In the genomic region with DNA sequence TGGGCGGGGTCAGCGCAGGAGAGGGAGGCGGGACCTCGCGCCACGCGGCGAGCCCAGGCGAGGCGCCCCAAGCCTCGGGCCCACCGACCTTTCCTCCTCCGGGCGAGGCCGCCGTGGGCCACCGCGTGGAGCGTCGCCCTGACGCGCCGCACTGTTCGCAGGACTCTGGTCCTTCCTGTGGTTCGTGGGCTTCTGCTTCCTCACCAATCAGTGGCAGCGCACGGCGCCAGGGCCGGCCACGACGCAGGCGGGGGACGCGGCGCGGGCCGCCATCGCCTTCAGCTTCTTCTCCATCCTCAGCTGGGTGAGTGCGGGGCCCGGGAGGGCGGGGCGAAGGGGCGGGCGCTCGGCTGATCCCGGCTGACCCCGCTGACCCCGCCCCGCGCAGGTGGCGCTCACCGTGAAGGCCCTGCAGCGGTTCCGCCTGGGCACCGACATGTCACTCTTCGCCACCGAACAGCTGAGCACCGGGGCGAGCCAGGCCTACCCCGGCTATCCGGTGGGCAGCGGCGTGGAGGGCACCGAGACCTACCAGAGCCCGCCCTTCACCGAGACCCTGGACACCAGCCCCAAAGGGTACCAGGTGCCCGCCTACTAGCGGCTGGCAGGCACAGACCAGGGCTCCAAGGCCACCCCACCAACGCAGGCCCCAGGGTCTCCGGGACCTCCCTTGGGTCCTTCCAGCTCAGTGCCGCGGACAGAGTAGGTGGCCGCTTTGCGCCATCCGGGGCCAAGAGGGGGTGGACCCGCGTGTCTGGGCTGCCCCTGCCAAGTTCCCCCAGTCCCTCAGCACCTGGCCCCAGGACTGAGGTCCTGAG, we compare ENCODE assay signal across 10 cellular contexts. TPM values are rescaled to one million over a fixed set of nuclear protein-coding genes. Genes with fewer than 3 reads are reported as not detected.
DNase-seq lines count a peak whose midpoint lies in the region; ATAC-seq, FAIRE-seq and TF ChIP-seq lines count a peak whose summit lies in the region.
"Had no signal": no experiment of that assay in that cellular context is flagged by ENCODE, and none has a peak within 500 bp of the region (broad histone marks: within the 10 kb centered on the region; RNA-seq: fewer than 3 reads in every experiment).

No MANE protein-coding gene starts in this region.

- peak overlapping the region; percentile 87 for H2AFZ ChIP-seq in K562 (ENCODE audit: low read depth, low read length)

- H3K4me3 ChIP-seq in K562 (peak overlapping the region; percentile 64), lung (peak overlapping the region; percentile 8), thoracic aorta (peak overlapping the region; percentile 65), foreskin fibroblast (ENCODE audit: low read depth in 1 of 2, low read length in 2 of 2) (no peak overlapping the region)

- TF ChIP-seq CTCF in K562 (IDR thresholded peaks at IDR 0.05 in 2 of 3, conservative IDR thresholded peaks at IDR 0.05 in 1 of 3; ENCODE audit: insufficient read depth in 2 of 3, low read depth in 1 of 3, low read length in 3 of 3) (no peak), lung (IDR thresholded peaks at IDR 0.05; ENCODE audit: control extremely low read depth, extremely low read depth) (no peak), thoracic aorta (IDR thresholded peaks at IDR 0.05) (no peak), foreskin fibroblast (IDR thresholded peaks at IDR 0.05; ENCODE audit: low read depth, low read length) (no peak)

- H3K36me3 Mint-ChIP-seq in activated CD4-positive, alpha-beta T cell treated with anti-CD3 and anti-CD28 coated beads for 36 hours (ENCODE audit: low read depth) = peaks cover 4% of the 10 kb centered on the region

- H3K27ac Mint-ChIP-seq in activated CD4-positive, alpha-beta T cell treated with anti-CD3 and anti-CD28 coated beads for 36 hours = no peak overlapping the region

- H3K4me1 ChIP-seq in K562 (replicated peaks in 1 of 2; ENCODE audit: control insufficient read depth in 2 of 2, insufficient read depth in 2 of 2, low read length in 2 of 2) (peaks cover 29 to 54% of the 10 kb centered on the region in 2 experiments), lung (ENCODE audit: control insufficient read depth in 2 of 2, insufficient read depth in 2 of 2, low read length in 2 of 2) (peaks cover 6 to 7% of the 10 kb centered on the region in 2 donors), thoracic aorta (ENCODE audit: control insufficient read depth in 1 of 2, low read depth in 2 of 2) (peaks cover 9 to 25% of the 10 kb centered on the region in 2 donors)

- no peak for ATAC-seq in activated CD4-positive, alpha-beta T cell treated with anti-CD3 and anti-CD28 coated beads for 36 hours
- ATAC-seq in K562 = peak; percentile 43
- ATAC-seq in lung (ENCODE audit: insufficient read depth, low FRiP score) = no peak
- no peak for ATAC-seq in thoracic aorta (ENCODE audit: insufficient number of reproducible peaks, low FRiP score, low read depth)

- no peak for TF ChIP-seq RAD21 in K562 (CRISPR knock-in tag; conservative IDR thresholded peaks at IDR 0.05 in 1 of 2, IDR thresholded peaks at IDR 0.05 in 1 of 2)

- peak overlapping the region; percentile 87 for H3K4me2 ChIP-seq in K562 (ENCODE audit: insufficient read depth, low read length)

- H3K9ac ChIP-seq in K562 (ENCODE audit: insufficient read depth in 1 of 2, low read depth in 2 of 2, low read length in 2 of 2) = peak overlapping the region; percentile 80 to 96

- H3K36me3 ChIP-seq in K562 (ENCODE audit: control insufficient read depth, insufficient read depth, low read length) (peaks cover 26% of the 10 kb centered on the region; the same call in 2 of the 3 replicates), lung (ENCODE audit: control insufficient read depth in 2 of 2, insufficient read depth in 2 of 2, low read length in 2 of 2) (peaks cover 0 to 3% of the 10 kb centered on the region in 2 donors), thoracic aorta (peaks cover 9% of the 10 kb centered on the region)

- peaks cover 15% of the 10 kb centered on the region for H3K27me3 Mint-ChIP-seq in activated CD4-positive, alpha-beta T cell treated with anti-CD3 and anti-CD28 coated beads for 36 hours

- H3K27me3 ChIP-seq in K562 (ENCODE audit: control insufficient read depth in 2 of 2, insufficient read depth in 2 of 2, low read length in 2 of 2) (no peaks in the 10 kb centered on the region), lung (ENCODE audit: control insufficient read depth, insufficient read depth) (no peaks in the 10 kb centered on the region), thoracic aorta (replicated peaks; ENCODE audit: insufficient read depth) (peaks cover 7% of the 10 kb centered on the region)

- intact Hi-C loops in activated CD4-positive, alpha-beta T cell treated with anti-CD3 and anti-CD28 coated beads for 36 hours (cut with DNase I, micrococcal nuclease) = loop anchor here (1.0 to 10.0 kb wide), 17 partner anchors 17 to 522 kb away; a partner anchor contains a TSS
- intact Hi-C loops in K562 (cut with micrococcal nuclease) = loop anchor here (2.0 kb wide), 1 partner anchor 16 kb away; a partner anchor contains a TSS

- in situ Hi-C loops in K562 (cut with MboI) = no loop called here

- no peak overlapping the region for H3K4me3 Mint-ChIP-seq in activated CD4-positive, alpha-beta T cell treated with anti-CD3 and anti-CD28 coated beads for 36 hours

- peaks cover 27% of the 10 kb centered on the region for H3K4me1 Mint-ChIP-seq in activated CD4-positive, alpha-beta T cell treated with anti-CD3 and anti-CD28 coated beads for 36 hours

- H3K79me2 ChIP-seq in K562 (ENCODE audit: control insufficient read depth, insufficient read depth, low read length) = peaks cover 31% of the 10 kb centered on the region

- FAIRE-seq in K562 (lab: Jason Lieb, UNC) (no peak), HTR-8/SVneo (lab: Jason Lieb, UNC) (no peak)

- H3K9me1 ChIP-seq in K562 (ENCODE audit: control insufficient read depth, insufficient read depth, low read length) = no peaks in the 10 kb centered on the region

- no peaks in the 10 kb centered on the region; the same call in 1 of the 2 replicates for H4K20me1 ChIP-seq in K562 (replicated peaks; ENCODE audit: control insufficient read depth, insufficient read depth, low read length)

- CTCF ChIA-PET in activated CD4-positive, alpha-beta T cell treated with anti-CD3 and anti-CD28 coated beads for 36 hours (lab: Charles Lee) = interaction anchor here (1.2 to 1.6 kb wide), 3 partner anchors 11 to 163 kb away, joined by 6 to 12 read pairs (median 7); a partner anchor contains a TSS
- CTCF ChIA-PET in K562 (lab: Yijun Ruan, JAX; ENCODE audit: low intra/inter-chr PET ratio) = no interaction called here

- no peak for TF ChIP-seq EP300 in K562 (IDR thresholded peaks at IDR 0.05; ENCODE audit: low read length)

- BruUV-seq in K562 (replicated peaks; lab: Mats Ljungman, UMichigan) = no TSS peak

- H3K27ac ChIP-seq in K562 (ENCODE audit: extremely low read depth, low read depth, low read length) = peak overlapping the region; percentile 94
- H3K27ac ChIP-seq in lung (ENCODE audit: low read depth in 1 of 2, low read length in 1 of 2) = peak overlapping the region in 1 of 2 donors; percentile 52
- no peak overlapping the region for H3K27ac ChIP-seq in thoracic aorta

- WGBS in K562 (ENCODE audit: insufficient coverage, low coverage, missing lambda C conversion rate) = 2% methylated on average over 55 of the region's 77 CpGs
- 39 to 42% methylated on average over 59 to 77 of the region's 77 CpGs for whole genome bisulfite sequencing in lung, 2 donors

- DNase-seq in activated CD4-positive, alpha-beta T cell treated with anti-CD3 and anti-CD28 coated beads for 36 hours = peak; percentile 28
- no peak for DNase-seq in activated CD4-positive, alpha-beta T cell treated with anti-CD3 and anti-CD28 coated beads, Interleukin-2, amount 50 U/mL, for 4 hours
- peak; percentile 62 to 83 (median 75) for DNase-seq in K562 (ENCODE audit: extremely low read depth in 1 of 4, low spot score in 3 of 4)
- DNase-seq in lung (ENCODE audit: low spot score) = no peak
- DNase-seq in thoracic aorta (ENCODE audit: low spot score) = no peak
- no peak for DNase-seq in HTR-8/SVneo (ENCODE audit: insufficient read length, low spot score)
- DNase-seq in foreskin fibroblast = no peak
- DNase-seq in activated CD4-positive, alpha-beta T cell treated with anti-CD3 and anti-CD28 coated beads, Interleukin-2, amount 50 U/mL, for 1 hour = no peak

- POLR2A ChIA-PET in activated CD4-positive, alpha-beta T cell treated with anti-CD3 and anti-CD28 coated beads for 36 hours (lab: Charles Lee) = interaction anchor here (1.5 to 1.8 kb wide), 2 partner anchors 11 to 162 kb away, joined by 4 to 7 read pairs; a partner anchor contains a TSS
- POLR2A ChIA-PET in K562 (lab: Yijun Ruan, JAX) = interaction anchor here (0.6 to 5.5 kb wide), 6 partner anchors 12 to 435 kb away, joined by 3 to 50 read pairs (median 3); a partner anchor contains a TSS

- peak; percentile 73 for TF ChIP-seq POLR2A in K562 (conservative IDR thresholded peaks at IDR 0.05)

- no peaks in the 10 kb centered on the region for H3K9me3 Mint-ChIP-seq in activated CD4-positive, alpha-beta T cell treated with anti-CD3 and anti-CD28 coated beads for 36 hours (ENCODE audit: low read depth)
- H3K9me3 Mint-ChIP-seq: T-helper 2 cell treated with Interferon-gamma antibody and Interleukin-4, amounts not matched to agents 5 μg/mL and 100 μg/mL, for 36 hours had no signal

- no peaks in the 10 kb centered on the region for H3K9me3 ChIP-seq in K562 (replicated peaks; ENCODE audit: control insufficient read depth, insufficient read depth, low read depth, low read length)
- no peaks in the 10 kb centered on the region for H3K9me3 ChIP-seq in lung (ENCODE audit: control insufficient read depth in 2 of 2, insufficient read depth in 1 of 2, low read length in 1 of 2)
- H3K9me3 ChIP-seq in thoracic aorta = no peaks in the 10 kb centered on the region

RNA-seq across cellular contexts. Expression of a gene that starts 2.9 kb away (rescaled TPM):
- total RNA-seq in activated CD4-positive, alpha-beta T cell treated with anti-CD3 and anti-CD28 coated beads for 36 hours = 1 to 10 TPM; 4.8 to 5.9 TPM
- total RNA-seq in K562 (2011; cell fraction: chromatin; rRNA removed; ENCODE audit: low replicate concordance) = 9.9 and 36.5 TPM in 2 replicates
- total RNA-seq in K562 (2011; cell fraction: nucleolus; rRNA removed) = 44.1 and 46.0 TPM in 2 replicates
- 27.9 and 32.7 TPM in 2 replicates for total RNA-seq in K562 (2011; cell fraction: nucleoplasm; rRNA removed)
- total RNA-seq in K562 (2014; rRNA removed) (69.2 and 110 TPM in 2 replicates), K562 (2014; rRNA removed; fragmentation: Illumina TruSeq; extraction: Trizol) (17.8 and 20.7 TPM in 2 replicates), K562 (2015; rRNA removed; fragmentation: Illumina TruSeq; extraction: Trizol) (24.4 and 28.6 TPM in 2 replicates), K562 (2021) (61.9 and 68.8 TPM in 2 replicates), lung (under 1 TPM; 0.40 to 0.46 TPM), thoracic aorta (1 to 10 TPM in 1 of 2 donors, under 1 TPM in 1; 0.49 to 1.5 TPM)
- polyA plus RNA-seq in K562 (2011; rRNA removed) (36.3 and 38.3 TPM in 2 replicates), K562 (2014; fragmentation: Illumina TruSeq; extraction: Trizol) (41.5 and 44.1 TPM in 2 replicates), K562 (2014; fragmentation: Nextera tagmentation; extraction: Ambion mirVana) (1 to 10 TPM; 3.7 to 4.4 TPM), K562 (2014; rRNA removed) (47.7 and 69.1 TPM in 2 replicates), lung (under 1 TPM; 0.10 to 0.69 TPM)
- 65.6 and 158 TPM in 2 replicates for polyA plus RNA-seq in K562 (2011; cell fraction: cytosol; rRNA removed)
- 37.4 and 52.6 TPM in 2 replicates for polyA plus RNA-seq in K562 (2011; cell fraction: nucleus; rRNA removed)
- 49.8 and 53.8 TPM in 2 replicates for polyA plus RNA-seq in K562 (2012)
- polyA minus RNA-seq in K562 (2011; rRNA and poly(A)+ RNA removed) = 14.7 and 22.4 TPM in 2 replicates
- 42.2 and 50.7 TPM in 2 replicates for polyA minus RNA-seq in K562 (2011; cell fraction: cytosol; rRNA and poly(A)+ RNA removed)
- 16.2 and 16.4 TPM in 2 replicates for polyA minus RNA-seq in K562 (2011; cell fraction: nucleus; rRNA and poly(A)+ RNA removed)

RNA-seq across cellular contexts. Expression of a gene that starts 8.7 kb away (rescaled TPM):
- total RNA-seq in activated CD4-positive, alpha-beta T cell treated with anti-CD3 and anti-CD28 coated beads for 36 hours = 10 to 100 TPM; 25.0 to 25.8 TPM
- 9.2 and 25.2 TPM in 2 replicates for total RNA-seq in K562 (2011; cell fraction: chromatin; rRNA removed; ENCODE audit: low replicate concordance)
- 28.7 TPM in 2 replicates for total RNA-seq in K562 (2011; cell fraction: nucleolus; rRNA removed)
- 18.7 and 18.8 TPM in 2 replicates for total RNA-seq in K562 (2011; cell fraction: nucleoplasm; rRNA removed)
- total RNA-seq in K562 (2014; rRNA removed) (46.2 and 67.8 TPM in 2 replicates), K562 (2014; rRNA removed; fragmentation: Illumina TruSeq; extraction: Trizol) (10.1 and 15.6 TPM in 2 replicates), K562 (2015; rRNA removed; fragmentation: Illumina TruSeq; extraction: Trizol) (22.9 and 26.3 TPM in 2 replicates), K562 (2021) (53.7 and 54.7 TPM in 2 replicates), lung (10 to 100 TPM in 1 of 2 donors, 1 to 10 TPM in 1; 7.4 to 32.6 TPM), thoracic aorta (10 to 100 TPM; 12.4 to 14.6 TPM)
- polyA plus RNA-seq in K562 (2011; rRNA removed) (16.5 and 28.7 TPM in 2 replicates), K562 (2014; fragmentation: Illumina TruSeq; extraction: Trizol) (19.8 and 24.3 TPM in 2 replicates), K562 (2014; fragmentation: Nextera tagmentation; extraction: Ambion mirVana) (1 to 10 TPM; 4.3 to 5.1 TPM), K562 (2014; rRNA removed) (45.4 and 46.8 TPM in 2 replicates), lung (10 to 100 TPM; 18.6 to 63.5 TPM)
- polyA plus RNA-seq in K562 (2011; cell fraction: cytosol; rRNA removed) = 18.4 and 31.1 TPM in 2 replicates
- polyA plus RNA-seq in K562 (2011; cell fraction: nucleus; rRNA removed) = 30.1 and 38.7 TPM in 2 replicates
- 34.0 and 53.1 TPM in 2 replicates for polyA plus RNA-seq in K562 (2012)
- polyA minus RNA-seq in K562 (2011; rRNA and poly(A)+ RNA removed) = 3.4 and 4.4 TPM in 2 replicates
- 16.9 and 22.0 TPM in 2 replicates for polyA minus RNA-seq in K562 (2011; cell fraction: cytosol; rRNA and poly(A)+ RNA removed)
- 14.0 and 16.9 TPM in 2 replicates for polyA minus RNA-seq in K562 (2011; cell fraction: nucleus; rRNA and poly(A)+ RNA removed)

RNA-seq across cellular contexts. Expression of a gene that starts 11.4 kb away (rescaled TPM):
- not detected for total RNA-seq in activated CD4-positive, alpha-beta T cell treated with anti-CD3 and anti-CD28 coated beads for 36 hours
- 0.67 TPM in 1 of 2 replicates, not detected in the other for total RNA-seq in K562 (2011; cell fraction: chromatin; rRNA removed; ENCODE audit: low replicate concordance)
- 0.66 TPM in 1 of 2 replicates, not detected in the other for total RNA-seq in K562 (2011; cell fraction: nucleolus; rRNA removed)
- total RNA-seq in K562 (2011; cell fraction: nucleoplasm; rRNA removed) = not detected in 2 replicates
- total RNA-seq in K562 (2014; rRNA removed) (not detected in 2 replicates), K562 (2014; rRNA removed; fragmentation: Illumina TruSeq; extraction: Trizol) (not detected in 2 replicates), K562 (2015; rRNA removed; fragmentation: Illumina TruSeq; extraction: Trizol) (not detected in 2 replicates), K562 (2021) (not detected in 2 replicates), lung (1 to 10 TPM in 1 of 2 donors, under 1 TPM in 1; 0.28 to 4.5 TPM), thoracic aorta (not detected)
- polyA plus RNA-seq in K562 (2011; rRNA removed) (not detected in 2 replicates), K562 (2014; fragmentation: Illumina TruSeq; extraction: Trizol) (not detected in 2 replicates), K562 (2014; fragmentation: Nextera tagmentation; extraction: Ambion mirVana) (not detected), K562 (2014; rRNA removed) (not detected in 2 replicates), lung (1 to 10 TPM; 2.0 to 7.3 TPM)
- polyA plus RNA-seq in K562 (2011; cell fraction: cytosol; rRNA removed) = not detected in 2 replicates
- 0.62 and 0.75 TPM in 2 replicates for polyA plus RNA-seq in K562 (2011; cell fraction: nucleus; rRNA removed)
- not detected in 2 replicates for polyA plus RNA-seq in K562 (2012)
- polyA minus RNA-seq in K562 (2011; rRNA and poly(A)+ RNA removed) = not detected in 2 replicates
- polyA minus RNA-seq in K562 (2011; cell fraction: cytosol; rRNA and poly(A)+ RNA removed) = not detected in 2 replicates
- 0.33 TPM in 1 of 2 replicates, not detected in the other for polyA minus RNA-seq in K562 (2011; cell fraction: nucleus; rRNA and poly(A)+ RNA removed)
- total RNA-seq: Daoy had no signal

RNA-seq across cellular contexts. Expression of a gene that starts 16.9 kb away (rescaled TPM):
- 10 to 100 TPM; 64.6 to 69.8 TPM for total RNA-seq in activated CD4-positive, alpha-beta T cell treated with anti-CD3 and anti-CD28 coated beads for 36 hours
- 32.9 and 115 TPM in 2 replicates for total RNA-seq in K562 (2011; cell fraction: chromatin; rRNA removed; ENCODE audit: low replicate concordance)
- 90.6 and 99.4 TPM in 2 replicates for total RNA-seq in K562 (2011; cell fraction: nucleolus; rRNA removed)
- total RNA-seq in K562 (2011; cell fraction: nucleoplasm; rRNA removed) = 37.9 and 42.6 TPM in 2 replicates
- total RNA-seq in K562 (2014; rRNA removed) (39.7 and 50.2 TPM in 2 replicates), K562 (2014; rRNA removed; fragmentation: Illumina TruSeq; extraction: Trizol) (9.7 and 11.1 TPM in 2 replicates), K562 (2015; rRNA removed; fragmentation: Illumina TruSeq; extraction: Trizol) (29.6 and 33.6 TPM in 2 replicates), K562 (2021) (114 and 115 TPM in 2 replicates), lung (10 to 100 TPM; 13.9 to 49.8 TPM), thoracic aorta (10 to 100 TPM; 65.8 to 68.5 TPM)
- polyA plus RNA-seq in K562 (2011; rRNA removed) (17.1 and 28.0 TPM in 2 replicates), K562 (2014; fragmentation: Illumina TruSeq; extraction: Trizol) (30.3 and 61.9 TPM in 2 replicates), K562 (2014; fragmentation: Nextera tagmentation; extraction: Ambion mirVana) (under 1 TPM; 0.11 to 0.39 TPM), K562 (2014; rRNA removed) (77.4 and 97.5 TPM in 2 replicates), lung (10 to 100 TPM; 29.1 to 42.8 TPM)
- polyA plus RNA-seq in K562 (2011; cell fraction: cytosol; rRNA removed) = 35.0 and 75.6 TPM in 2 replicates
- 103 and 165 TPM in 2 replicates for polyA plus RNA-seq in K562 (2011; cell fraction: nucleus; rRNA removed)
- 40.3 and 76.1 TPM in 2 replicates for polyA plus RNA-seq in K562 (2012)
- polyA minus RNA-seq in K562 (2011; rRNA and poly(A)+ RNA removed) = 6.6 and 10.0 TPM in 2 replicates
- polyA minus RNA-seq in K562 (2011; cell fraction: cytosol; rRNA and poly(A)+ RNA removed) = 41.5 and 59.8 TPM in 2 replicates
- polyA minus RNA-seq in K562 (2011; cell fraction: nucleus; rRNA and poly(A)+ RNA removed) = 23.7 and 27.3 TPM in 2 replicates

RNA-seq across cellular contexts. Expression of a gene that starts 20.8 kb away (rescaled TPM):
- total RNA-seq in activated CD4-positive, alpha-beta T cell treated with anti-CD3 and anti-CD28 coated beads for 36 hours = 10 to 100 TPM; 47.4 to 48.6 TPM
- 18.2 and 103 TPM in 2 replicates for total RNA-seq in K562 (2011; cell fraction: chromatin; rRNA removed; ENCODE audit: low replicate concordance)
- total RNA-seq in K562 (2011; cell fraction: nucleolus; rRNA removed) = 94.2 and 142 TPM in 2 replicates
- total RNA-seq in K562 (2011; cell fraction: nucleoplasm; rRNA removed) = 30.2 and 40.8 TPM in 2 replicates
- total RNA-seq in K562 (2014; rRNA removed) = 115 and 117 TPM in 2 replicates
- 2.6 and 8.0 TPM in 2 replicates for total RNA-seq in K562 (2014; rRNA removed; fragmentation: Illumina TruSeq; extraction: Trizol)
- total RNA-seq in K562 (2015; rRNA removed; fragmentation: Illumina TruSeq; extraction: Trizol) = 24.5 and 28.3 TPM in 2 replicates
- 106 and 108 TPM in 2 replicates for total RNA-seq in K562 (2021)
- 21.1 and 53.1 TPM in 2 replicates for polyA plus RNA-seq in K562 (2011; rRNA removed)
- polyA plus RNA-seq in K562 (2011; cell fraction: cytosol; rRNA removed) = 43.4 and 116 TPM in 2 replicates
- 109 and 185 TPM in 2 replicates for polyA plus RNA-seq in K562 (2011; cell fraction: nucleus; rRNA removed)
- 65.0 and 71.4 TPM in 2 replicates for polyA plus RNA-seq in K562 (2012)
- polyA plus RNA-seq in K562 (2014; fragmentation: Illumina TruSeq; extraction: Trizol) = 47.3 and 78.3 TPM in 2 replicates
- 1 to 10 TPM in 1 of 2 experiments, under 1 TPM in 1; 0.97 to 7.2 TPM for polyA plus RNA-seq in K562 (2014; fragmentation: Nextera tagmentation; extraction: Ambion mirVana)
- polyA plus RNA-seq in K562 (2014; rRNA removed) = 56.5 and 80.8 TPM in 2 replicates
- 24.5 and 41.6 TPM in 2 replicates for polyA minus RNA-seq in K562 (2011; rRNA and poly(A)+ RNA removed)
- 108 and 113 TPM in 2 replicates for polyA minus RNA-seq in K562 (2011; cell fraction: cytosol; rRNA and poly(A)+ RNA removed)
- 42.1 and 44.9 TPM in 2 replicates for polyA minus RNA-seq in K562 (2011; cell fraction: nucleus; rRNA and poly(A)+ RNA removed)
- total RNA-seq in lung = 10 to 100 TPM; 23.9 to 35.4 TPM
- 10 to 100 TPM; 52.8 to 58.8 TPM for polyA plus RNA-seq in lung
- 10 to 100 TPM; 22.2 to 44.8 TPM for total RNA-seq in thoracic aorta

Comparison
In these comparisons a context has a peak if more than half of its experiments do, and no peak if none do; other contexts are left out.
1. DNase-seq: peak in activated CD4-positive, alpha-beta T cell treated with anti-CD3 and anti-CD28 coated beads for 36 hours (single experiment) and K562 (4 of 4); none in activated CD4-positive, alpha-beta T cell treated with anti-CD3 and anti-CD28 coated beads, Interleukin-2, amount 50 U/mL, for 4 hours (0 of 2), lung (single experiment), thoracic aorta (single experiment), HTR-8/SVneo (single experiment), foreskin fibroblast (0 of 2) and activated CD4-positive, alpha-beta T cell treated with anti-CD3 and anti-CD28 coated beads, Interleukin-2, amount 50 U/mL, for 1 hour (single experiment).
2. H3K4me3 ChIP-seq: peak in K562 (single experiment), lung (single experiment) and thoracic aorta (single experiment); none in foreskin fibroblast (0 of 2).